10 cellular contexts compared by ENCODE assay signal in genomic region chr2:15947431-15947830, GRCh38. TPM values are rescaled to one million over a fixed set of nuclear protein-coding genes. Genes with fewer than 3 reads are reported as not detected.
"Had no signal": no experiment of that assay in that cellular context is flagged by ENCODE, and none has a peak within 500 bp of the region (broad histone marks: within the 10 kb centered on the region; RNA-seq: fewer than 3 reads in every experiment).

No MANE protein-coding gene starts in this region.

- H3K27ac ChIP-seq: HL-60 had no signal

- H3K9me3 ChIP-seq: HAP-1 had no signal

- H3K4me3 Mint-ChIP-seq: HFFc6, IgD-negative memory B cell had no signal

- H3K36me3 Mint-ChIP-seq: IgD-negative memory B cell had no signal

- DNase-seq: GOT3, H7, HFFc6 had no signal

- H3K27ac Mint-ChIP-seq: HFFc6, IgD-negative memory B cell had no signal

- H3K4me3 ChIP-seq: HAP-1 had no signal

- ATAC-seq: HCT116, HepG2 had no signal

RNA-seq across cellular contexts. Expression of gene MYCN, which starts 7.1 kb away (rescaled TPM):
- total RNA-seq: H4, HepG2, HFFc6, HT1080 had no signal
- polyA plus RNA-seq: HepG2, IgD-negative memory B cell had no signal
